In genomic region chr14:103187911-103188310, GRCh38 we compare ENCODE assay signal across 2 cellular contexts.
TF ChIP-seq lines count a peak whose summit lies in the region.

No MANE protein-coding gene starts in this region.

TF ChIP-seq in GM23338, 12 proteins besides CTCF, POLR2A, EP300 and RAD21 (continued from another document):
- no peak for TF ChIP-seq ZNF462 (CRISPR knock-in tag; IDR thresholded peaks at IDR 0.05)
- TF ChIP-seq EZH2phosphoT487 (IDR thresholded peaks at IDR 0.05; ENCODE audit: unreplicated experiment) = no peak
- no peak for TF ChIP-seq REST (IDR thresholded peaks at IDR 0.05; ENCODE audit: unreplicated experiment)
- no peak for TF ChIP-seq EZH2 (IDR thresholded peaks at IDR 0.05; ENCODE audit: low read depth, unreplicated experiment)
- no peak for TF ChIP-seq POLR2AphosphoS5 (IDR thresholded peaks at IDR 0.05; ENCODE audit: low read depth)
- no peak for TF ChIP-seq CREB1 (CRISPR knock-in tag; IDR thresholded peaks at IDR 0.05; ENCODE audit: low read depth)

TF ChIP-seq in WTC11, 78 proteins besides CTCF, POLR2A, EP300 and RAD21 (continued from another document):
- TF ChIP-seq IRF2 (CRISPR knock-in tag; IDR thresholded peaks at IDR 0.05; ENCODE audit: borderline replicate concordance, low read depth) = no peak
- TF ChIP-seq, protein P1, sequence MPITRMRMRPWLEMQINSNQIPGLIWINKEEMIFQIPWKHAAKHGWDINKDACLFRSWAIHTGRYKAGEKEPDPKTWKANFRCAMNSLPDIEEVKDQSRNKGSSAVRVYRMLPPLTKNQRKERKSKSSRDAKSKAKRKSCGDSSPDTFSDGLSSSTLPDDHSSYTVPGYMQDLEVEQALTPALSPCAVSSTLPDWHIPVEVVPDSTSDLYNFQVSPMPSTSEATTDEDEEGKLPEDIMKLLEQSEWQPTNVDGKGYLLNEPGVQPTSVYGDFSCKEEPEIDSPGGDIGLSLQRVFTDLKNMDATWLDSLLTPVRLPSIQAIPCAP (CRISPR knock-in tag; IDR thresholded peaks at IDR 0.05) = no peak
- no peak for TF ChIP-seq ARID4B (CRISPR knock-in tag; IDR thresholded peaks at IDR 0.05; ENCODE audit: borderline replicate concordance)
- TF ChIP-seq NR1H2 (CRISPR knock-in tag; IDR thresholded peaks at IDR 0.05) = no peak
- no peak for TF ChIP-seq HMGA2 (CRISPR knock-in tag; IDR thresholded peaks at IDR 0.05)
- TF ChIP-seq ZNF121 (CRISPR knock-in tag; IDR thresholded peaks at IDR 0.05) = no peak
